Comparison of ENCODE assay signal across 8 cellular contexts in the genomic region with DNA sequence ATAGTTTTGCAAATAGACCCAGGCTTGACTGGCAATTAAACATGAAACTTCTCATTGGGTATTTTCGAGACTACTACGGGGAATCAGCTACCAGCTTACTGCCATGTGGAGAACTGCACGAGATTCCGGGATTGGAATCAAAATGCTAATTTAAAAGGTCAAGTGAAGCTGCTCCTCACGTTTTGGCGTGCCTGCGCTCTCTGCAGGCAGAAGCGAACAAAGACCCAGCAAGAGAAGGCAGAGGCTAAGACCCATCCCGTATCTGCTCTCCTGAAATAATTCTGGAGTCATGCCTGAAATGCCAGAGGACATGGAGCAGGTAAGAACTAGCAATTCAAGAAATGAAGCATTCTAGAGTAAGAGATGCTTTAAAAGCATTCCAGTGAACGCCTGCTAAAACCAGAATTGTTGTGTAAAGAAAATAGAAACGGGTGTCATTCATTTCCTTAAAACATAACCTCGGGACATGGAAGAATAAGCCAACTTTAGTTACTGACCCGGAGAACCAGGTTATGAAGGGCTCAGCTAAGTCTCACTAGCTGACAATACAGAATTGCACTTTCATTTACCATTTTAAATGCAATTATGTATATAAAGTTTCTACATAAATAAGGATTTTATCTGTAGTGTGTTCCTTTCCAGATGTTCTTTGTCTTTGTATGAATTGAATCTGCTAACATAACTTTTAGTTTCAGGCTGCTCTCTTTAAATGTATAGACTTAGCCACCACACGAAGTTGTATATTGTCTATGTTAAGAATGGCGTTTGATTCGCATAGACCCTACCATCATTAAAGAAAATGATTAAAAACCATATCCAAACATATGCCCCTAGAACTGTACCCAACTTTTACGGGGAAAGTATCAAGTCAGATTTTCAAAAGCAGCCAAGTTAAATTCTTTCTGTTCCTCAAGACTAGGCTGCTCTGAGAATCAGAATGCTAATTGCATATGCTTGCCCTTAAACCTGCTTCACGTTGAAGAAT. TPM values are rescaled to one million over a fixed set of nuclear protein-coding genes. Genes with fewer than 3 reads are reported as not detected.
A peak's percentile ranks its signal among the peaks of the same experiment; 100 is the strongest.
DNase-seq lines count a peak whose midpoint lies in the region; ATAC-seq and TF ChIP-seq lines count a peak whose summit lies in the region.

No MANE protein-coding gene starts in this region.

- H3K9me3 ChIP-seq in left ventricle myocardium inferior (replicated peaks): no peaks in the 10 kb centered on the region

- H3K4me3 ChIP-seq in left ventricle myocardium inferior: peak overlapping the region; percentile 90

- POLR2A ChIA-PET in RWPE1 (lab: Yijun Ruan, JAX; ENCODE audit: low non-redundant PET): interaction anchor here (1.9 kb wide), 1 partner anchor 13 kb away, joined by 4 read pairs; no protein-coding TSS in a partner anchor

- DNase-seq in DMS 273 (lab: John Stamatoyannopoulos, UW; ENCODE audit: unreplicated experiment) (peak; percentile 86), RWPE1 (ENCODE audit: low spot score) (peak; percentile 60), anterior cingulate cortex (lab: John Stamatoyannopoulos, UW) (peak in 39 of 58 donors; percentile 3 to 57 (median 21)), left ventricle myocardium inferior (peak; percentile 43), pons (ENCODE audit: low spot score) (peak; percentile 80), NCI-H1694 treated with DMSO at 0.1 percent for 48 hours (lab: John Stamatoyannopoulos, UW) (no peak)

- TF ChIP-seq CTCF in RWPE1 (conservative IDR thresholded peaks at IDR 0.05; ENCODE audit: low read depth) (peak; percentile 75), left ventricle myocardium inferior (IDR thresholded peaks at IDR 0.05; ENCODE audit: borderline replicate concordance) (peak; percentile 50)

- H3K36me3 ChIP-seq in left ventricle myocardium inferior: no peaks in the 10 kb centered on the region

- ATAC-seq in HG02852 (IDR thresholded peaks at IDR 0.05; ENCODE audit: unreplicated experiment) (peak; percentile 7), HG02763 (IDR thresholded peaks at IDR 0.05; ENCODE audit: unreplicated experiment) (no peak)

- CTCF ChIA-PET in RWPE1 (lab: Yijun Ruan, JAX): interaction anchor here (0.7 to 1.2 kb wide), 4 partner anchors 13 to 41 kb away, joined by 3 to 6 read pairs (median 4); no protein-coding TSS in a partner anchor

- no peaks in the 10 kb centered on the region for H3K27me3 ChIP-seq in left ventricle myocardium inferior (ENCODE audit: low read depth)

- peaks cover 60% of the 10 kb centered on the region for H3K4me1 ChIP-seq in left ventricle myocardium inferior

- peak overlapping the region; percentile 65 for H3K27ac ChIP-seq in RWPE1
- H3K27ac ChIP-seq in left ventricle myocardium inferior (replicated peaks): peak overlapping the region; percentile 99

- intact Hi-C loops in left ventricle myocardium inferior (cut with micrococcal nuclease): no loop called here

RNA-seq across cellular contexts. Expression of a gene that starts 2.0 kb away (rescaled TPM):
- 69.2 TPM for total RNA-seq in left ventricle myocardium inferior

RNA-seq across cellular contexts. Expression of a gene that starts 43.0 kb away (rescaled TPM):
- total RNA-seq in left ventricle myocardium inferior: 0.91 TPM

RNA-seq across cellular contexts. Expression of a gene that starts 43.5 kb away (rescaled TPM):
- total RNA-seq in left ventricle myocardium inferior: 13.0 TPM
